In the genomic region with DNA sequence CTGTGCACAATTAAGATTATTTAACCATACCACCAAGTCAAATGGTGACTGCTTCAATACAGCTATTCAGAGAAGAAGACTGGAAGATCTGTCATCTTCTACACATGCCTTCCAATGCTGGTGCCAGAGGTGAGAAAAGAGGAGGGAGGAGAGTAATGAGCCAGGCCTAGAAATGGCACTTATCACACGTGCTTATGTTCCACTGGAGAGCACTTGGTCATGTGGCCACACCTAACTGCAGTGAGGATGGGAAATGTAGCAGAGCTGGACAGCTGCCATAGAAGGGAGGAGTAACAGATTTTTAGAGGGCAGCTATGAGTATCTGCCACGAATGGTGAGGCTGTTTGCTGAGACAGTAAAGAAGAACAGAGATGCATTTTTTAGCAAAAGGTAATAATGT, we compare ENCODE assay signal across 10 cellular contexts.
A peak's percentile ranks its signal among the peaks of the same experiment; 100 is the strongest.
DNase-seq lines count a peak whose midpoint lies in the region; ATAC-seq and TF ChIP-seq lines count a peak whose summit lies in the region.
"Had no signal": no experiment of that assay in that cellular context is flagged by ENCODE, and none has a peak within 500 bp of the region (broad histone marks: within the 10 kb centered on the region; RNA-seq: fewer than 3 reads in every experiment).

No MANE protein-coding gene starts in this region.

- H3K9ac ChIP-seq in Karpas-422 (ENCODE audit: low read length): no peak overlapping the region
- H3K9ac ChIP-seq: BLaER1 had no signal

- DNase-seq in Right ventricle myocardium superior (no peak), cardiac septum (ENCODE audit: low spot score) (no peak), RPMI7951 (ENCODE audit: low read depth) (peak; percentile 67), fibroblast of the aortic adventitia (ENCODE audit: low read depth) (peak; percentile 62), iPS-NIHi11 (ENCODE audit: low spot score) (no peak), Karpas-422 (no peak)
- DNase-seq in activated CD8-positive, alpha-beta memory T cell treated with anti-CD3 and anti-CD28 coated beads for 24 hours: no peak

- H3K9me2 ChIP-seq in Karpas-422 (replicated peaks; ENCODE audit: insufficient read depth, low read length): no peaks in the 10 kb centered on the region

- no peaks in the 10 kb centered on the region for H3K9me3 ChIP-seq in Karpas-422 (ENCODE audit: low read length)
- H3K9me3 ChIP-seq: BLaER1, esophagus muscularis mucosa had no signal

- H3K27ac ChIP-seq in Karpas-422 (ENCODE audit: low read length): no peak overlapping the region
- H3K27ac ChIP-seq: BLaER1, esophagus muscularis mucosa had no signal

- ATAC-seq in Right ventricle myocardium superior (ENCODE audit: poor library complexity): peak; percentile 65
- ATAC-seq in HG03095 (IDR thresholded peaks at IDR 0.05; ENCODE audit: unreplicated experiment): no peak

- H3K4me3 ChIP-seq in fibroblast of the aortic adventitia (ENCODE audit: low read depth, low read length) (no peak overlapping the region), Karpas-422 (ENCODE audit: low read length) (no peak overlapping the region)
- H3K4me3 ChIP-seq: BLaER1, esophagus muscularis mucosa had no signal

- H3K36me3 ChIP-seq in Karpas-422 (ENCODE audit: insufficient read depth, low read length): peaks cover 7% of the 10 kb centered on the region; the same call in 1 of the 2 replicates

- 0 out of 2 replicates have a peak, but pooled peaks cover 2% of the 10 kb centered on the region for H3K4me1 ChIP-seq in Karpas-422 (ENCODE audit: low read length)
- H3K4me1 ChIP-seq: BLaER1 had no signal

- no peak overlapping the region for H3K4me2 ChIP-seq in Karpas-422 (ENCODE audit: low read depth, low read length, poor library complexity, severe bottlenecking)
- H3K4me2 ChIP-seq: BLaER1 had no signal

- no peak overlapping the region for H2AFZ ChIP-seq in Karpas-422 (ENCODE audit: low read length)

- H3K27me3 ChIP-seq in Karpas-422 (ENCODE audit: low read length): no peaks in the 10 kb centered on the region
- H3K27me3 ChIP-seq: BLaER1, esophagus muscularis mucosa had no signal

- intact Hi-C loops in Right ventricle myocardium superior (cut with DNase I): no loop called here
- intact Hi-C loops in cardiac septum (cut with DNase I): no loop called here

- H4K20me1 ChIP-seq in Karpas-422 (ENCODE audit: insufficient read depth, low read depth, low read length): no peaks in the 10 kb centered on the region

- H3K79me2 ChIP-seq in Karpas-422 (ENCODE audit: low read length): peaks cover 56% of the 10 kb centered on the region

- no peak for TF ChIP-seq CTCF in fibroblast of the aortic adventitia (IDR thresholded peaks at IDR 0.05; ENCODE audit: insufficient read depth, low read length)

Comparison
In these comparisons a context has a peak if more than half of its experiments do, and no peak if none do; other contexts are left out.
1. DNase-seq: peak in RPMI7951 (single experiment) and fibroblast of the aortic adventitia (single experiment); none in Right ventricle myocardium superior (single experiment), cardiac septum (single experiment), activated CD8-positive, alpha-beta memory T cell treated with anti-CD3 and anti-CD28 coated beads for 24 hours (single experiment), iPS-NIHi11 (single experiment) and Karpas-422 (single experiment).